Comparison of ENCODE assay signal across 29 cellular contexts in the genomic region with DNA sequence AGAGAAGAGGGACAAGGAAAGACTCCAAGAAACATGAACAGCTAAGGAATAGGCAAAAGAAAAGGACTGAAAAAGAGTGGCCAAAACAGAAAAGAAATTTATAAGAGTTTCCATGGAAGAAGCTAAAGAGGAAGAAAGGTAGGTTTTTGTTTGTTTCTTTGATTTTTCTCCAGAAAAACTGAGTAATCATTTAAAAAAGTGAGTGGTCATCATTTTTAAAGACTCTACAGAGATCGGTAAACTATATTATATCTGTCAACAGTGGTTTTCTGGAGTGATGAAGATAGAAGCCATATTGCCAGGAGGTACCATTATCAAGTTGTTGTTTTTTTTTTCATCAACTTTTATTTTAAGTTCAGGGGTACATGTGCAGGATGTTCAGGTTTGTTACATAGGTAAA.
"Had no signal": no experiment of that assay in that cellular context is flagged by ENCODE, and none has a peak within 500 bp of the region (broad histone marks: within the 10 kb centered on the region; RNA-seq: fewer than 3 reads in every experiment).

No MANE protein-coding gene starts in this region.

- H3K9me3 ChIP-seq: testis, thoracic aorta, thyroid gland, upper lobe of right lung, uterus, vagina had no signal

- H3K27ac ChIP-seq: stomach, suprapubic skin, testis, thoracic aorta, thyroid gland, tibial artery, tibial nerve, transverse colon, upper lobe of left lung, upper lobe of right lung, uterus, vagina had no signal

- H3K4me1 ChIP-seq: stomach, suprapubic skin, testis, thyroid gland, tibial artery, tibial nerve, transverse colon, upper lobe of left lung, upper lobe of right lung, uterus, vagina had no signal

- FAIRE-seq: urothelium cell line had no signal

- H3K27ac Mint-ChIP-seq: stimulated activated effector memory CD8-positive, alpha-beta T cell treated with anti-CD3 and anti-CD28 coated beads, Interleukin-12 subunit alpha, Interleukin-12 subunit beta, amount 100 ng/mL, for 72 hours; stimulated activated memory B cell treated with anti-CD40 and anti-IgM and Interleukin-4, amounts not matched to agents 10 μg/mL and 1 μg/mL and 100 μg/mL, for 72 hours; stimulated activated naive B cell treated with anti-CD40 and anti-IgM and Interleukin-4, amounts not matched to agents 10 μg/mL and 1 μg/mL and 100 μg/mL, for 72 hours; stimulated activated naive CD8-positive, alpha-beta T cell treated with anti-CD3 and anti-CD28 coated beads, Interleukin-15, amount 100 ng/mL, for 72 hours; stimulated activated naive CD8-positive, alpha-beta T cell treated with anti-CD3 and anti-CD28 coated beads, Interleukin-15, Interleukin-2, amounts not matched to agents 100 ng/mL and 50 ng/mL, for 24 hours; type B pancreatic cell had no signal

- H3K36me3 ChIP-seq: stomach, suprapubic skin, thoracic aorta, thyroid gland, tibial artery, tibial nerve, transverse colon, upper lobe of left lung, upper lobe of right lung, uterus, vagina had no signal

- DNase-seq: stimulated activated CD4-positive, alpha-beta T cell treated with anti-CD3 and anti-CD28 coated beads, Interleukin-2, amount 100 ng/mL, for 48 hours; stimulated activated CD4-positive, alpha-beta T cell treated with anti-CD3 and anti-CD28 coated beads, Interleukin-4, amount 100 ng/mL, for 1 hour; stimulated activated CD4-positive, alpha-beta T cell treated with anti-CD3 and anti-CD28 coated beads, Interleukin-4, amount 100 ng/mL, for 24 hours; stimulated activated CD4-positive, alpha-beta T cell treated with anti-CD3 and anti-CD28 coated beads, Interleukin-4, amount 100 ng/mL, for 4 hours; stimulated activated CD8-positive, alpha-beta memory T cell treated with anti-CD3 and anti-CD28 coated beads, Interleukin-4, amount 100 ng/mL, for 48 hours; stimulated activated naive B cell treated with anti-CD40 and anti-IgM and Interleukin-4, amounts not matched to agents 10 μg/mL and 1 μg/mL and 100 μg/mL, for 72 hours; stimulated activated naive CD4-positive, alpha-beta T cell; stimulated activated naive CD4-positive, alpha-beta T cell treated with Interleukin-2 at 50 U/mL for 16 hours; stimulated activated naive CD8-positive, alpha-beta T cell treated with anti-CD3 and anti-CD28 coated beads, Interleukin-15, amount 100 ng/mL, for 72 hours; stimulated activated naive CD8-positive, alpha-beta T cell treated with anti-CD3 and anti-CD28 coated beads, Interleukin-15, Interleukin-2, amounts not matched to agents 100 U/mL and 50 U/mL, for 24 hours; stomach; substantia nigra; testis; tibial artery; transverse colon; trophoblast cell; upper lobe of left lung; upper lobe of right lung; uterus had no signal

- ATAC-seq: stimulated activated effector memory CD8-positive, alpha-beta T cell treated with anti-CD3 and anti-CD28 coated beads, Interleukin-12 subunit alpha, Interleukin-12 subunit beta, amount 100 ng/mL, for 72 hours; stimulated activated memory B cell treated with anti-CD40 and anti-IgM and Interleukin-4, amounts not matched to agents 10 μg/mL and 1 μg/mL and 100 μg/mL, for 72 hours; stimulated activated naive B cell treated with anti-CD40 and anti-IgM and Interleukin-4, amounts not matched to agents 10 μg/mL and 1 μg/mL and 100 μg/mL, for 72 hours; stimulated activated naive CD8-positive, alpha-beta T cell treated with anti-CD3 and anti-CD28 coated beads, Interleukin-15, amount 100 ng/mL, for 72 hours; stimulated activated naive CD8-positive, alpha-beta T cell treated with anti-CD3 and anti-CD28 coated beads, Interleukin-15, Interleukin-2, amounts not matched to agents 100 U/mL and 50 U/mL, for 24 hours; upper lobe of right lung had no signal

- H3K4me1 Mint-ChIP-seq: stimulated activated effector memory CD8-positive, alpha-beta T cell treated with anti-CD3 and anti-CD28 coated beads, Interleukin-12 subunit alpha, Interleukin-12 subunit beta, amount 100 ng/mL, for 72 hours; stimulated activated memory B cell treated with anti-CD40 and anti-IgM and Interleukin-4, amounts not matched to agents 10 μg/mL and 1 μg/mL and 100 μg/mL, for 72 hours; stimulated activated naive B cell treated with anti-CD40 and anti-IgM and Interleukin-4, amounts not matched to agents 10 μg/mL and 1 μg/mL and 100 μg/mL, for 72 hours; stimulated activated naive CD8-positive, alpha-beta T cell treated with anti-CD3 and anti-CD28 coated beads, Interleukin-15, amount 100 ng/mL, for 72 hours had no signal

- H3K4me3 ChIP-seq: stomach, suprapubic skin, testis, thoracic aorta, thyroid gland, tibial artery, tibial nerve, transverse colon, upper lobe of left lung, upper lobe of right lung, uterus, vagina had no signal

- H3K36me3 Mint-ChIP-seq: stimulated activated effector memory CD8-positive, alpha-beta T cell treated with anti-CD3 and anti-CD28 coated beads, Interleukin-12 subunit alpha, Interleukin-12 subunit beta, amount 100 ng/mL, for 72 hours; stimulated activated memory B cell treated with anti-CD40 and anti-IgM and Interleukin-4, amounts not matched to agents 10 μg/mL and 1 μg/mL and 100 μg/mL, for 72 hours had no signal

- H3K27me3 ChIP-seq: stomach, suprapubic skin, testis, thyroid gland, tibial artery, tibial nerve, transverse colon, upper lobe of left lung, upper lobe of right lung, uterus, vagina had no signal

- H3K27me3 Mint-ChIP-seq: stimulated activated memory B cell treated with anti-CD40 and anti-IgM and Interleukin-4, amounts not matched to agents 10 μg/mL and 1 μg/mL and 100 μg/mL, for 72 hours; stimulated activated naive CD8-positive, alpha-beta T cell treated with anti-CD3 and anti-CD28 coated beads, Interleukin-15, Interleukin-2, amounts not matched to agents 100 ng/mL and 50 ng/mL, for 24 hours; type B pancreatic cell had no signal

- H3K4me3 Mint-ChIP-seq: stimulated activated effector memory CD8-positive, alpha-beta T cell treated with anti-CD3 and anti-CD28 coated beads, Interleukin-12 subunit alpha, Interleukin-12 subunit beta, amount 100 ng/mL, for 72 hours; stimulated activated memory B cell treated with anti-CD40 and anti-IgM and Interleukin-4, amounts not matched to agents 10 μg/mL and 1 μg/mL and 100 μg/mL, for 72 hours; stimulated activated naive B cell treated with anti-CD40 and anti-IgM and Interleukin-4, amounts not matched to agents 10 μg/mL and 1 μg/mL and 100 μg/mL, for 72 hours; stimulated activated naive CD8-positive, alpha-beta T cell treated with anti-CD3 and anti-CD28 coated beads, Interleukin-15, amount 100 ng/mL, for 72 hours; stimulated activated naive CD8-positive, alpha-beta T cell treated with anti-CD3 and anti-CD28 coated beads, Interleukin-15, Interleukin-2, amounts not matched to agents 100 ng/mL and 50 ng/mL, for 24 hours; type B pancreatic cell had no signal
